8 cellular contexts compared by ENCODE assay signal in the genomic region with DNA sequence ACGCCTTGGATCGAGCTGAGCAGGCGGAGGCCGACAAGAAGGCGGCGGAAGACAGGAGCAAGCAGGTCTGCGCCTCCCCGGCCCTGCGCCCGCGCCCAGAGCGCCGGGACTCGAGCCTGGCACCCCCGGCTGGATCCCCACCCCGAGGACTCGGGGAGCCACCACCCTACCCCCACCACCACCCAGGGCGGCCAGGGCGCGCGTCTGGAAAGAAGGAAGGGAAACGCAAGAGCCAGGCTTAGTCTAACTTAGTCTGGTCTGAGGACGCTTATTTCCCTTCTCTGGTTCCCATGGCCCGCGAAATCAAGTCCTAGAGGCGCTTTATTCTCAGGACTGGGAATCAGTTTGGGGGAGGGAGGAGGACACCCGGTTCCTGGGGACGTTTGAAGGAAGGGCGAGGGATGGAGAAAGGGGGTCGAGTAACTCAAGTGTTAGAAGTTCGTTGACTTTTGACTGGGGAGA. TPM values are rescaled to one million over a fixed set of nuclear protein-coding genes. Genes with fewer than 3 reads are reported as not detected.
A peak's percentile ranks its signal among the peaks of the same experiment; 100 is the strongest.
DNase-seq lines count a peak whose midpoint lies in the region; ATAC-seq and TF ChIP-seq lines count a peak whose summit lies in the region.

No MANE protein-coding gene starts in this region.

- ATAC-seq in GM23338 (no peak), sciatic nerve (peak; percentile 5), GM18873 (IDR thresholded peaks at IDR 0.05; ENCODE audit: low FRiP score, unreplicated experiment) (no peak), HG03439 (IDR thresholded peaks at IDR 0.05; ENCODE audit: unreplicated experiment) (no peak)
- no peak for ATAC-seq in activated CD8-positive, alpha-beta T cell treated with anti-CD3 and anti-CD28 coated beads for 36 hours

- no peaks in the 10 kb centered on the region for H3K9me3 ChIP-seq in left ventricle myocardium inferior (replicated peaks)

- DNase-seq in GM23338 (ENCODE audit: low spot score), result no peak
- DNase-seq in activated CD8-positive, alpha-beta T cell treated with anti-CD3 and anti-CD28 coated beads for 36 hours, result no peak
- no peak for DNase-seq in left ventricle myocardium inferior
- DNase-seq in sciatic nerve (ENCODE audit: low spot score), result no peak
- DNase-seq in GDM1 (lab: John Stamatoyannopoulos, UW), result no peak
- DNase-seq in posterior vena cava (ENCODE audit: low spot score), result no peak

- peaks cover 19% of the 10 kb centered on the region for H3K79me2 ChIP-seq in GM23338 (replicated peaks; ENCODE audit: insufficient read depth)

- H3K9me3 Mint-ChIP-seq in GM23338, result no peaks in the 10 kb centered on the region; the same call in 2 of the 3 replicates
- no peaks in the 10 kb centered on the region for H3K9me3 Mint-ChIP-seq in activated CD8-positive, alpha-beta T cell treated with anti-CD3 and anti-CD28 coated beads for 36 hours

- peaks cover 48% of the 10 kb centered on the region for H3K36me3 Mint-ChIP-seq in GM23338 (ENCODE audit: low read depth)
- no peaks in the 10 kb centered on the region for H3K36me3 Mint-ChIP-seq in activated CD8-positive, alpha-beta T cell treated with anti-CD3 and anti-CD28 coated beads for 36 hours (ENCODE audit: low read depth)

- peak overlapping the region; percentile 85 for H3K4me3 ChIP-seq in GM23338
- peak overlapping the region; percentile 83 for H3K4me3 ChIP-seq in left ventricle myocardium inferior

- CTCF ChIA-PET in activated CD8-positive, alpha-beta T cell treated with anti-CD3 and anti-CD28 coated beads for 36 hours (lab: Charles Lee), result interaction anchor here (0.6 to 0.8 kb wide), 2 partner anchors 51 to 82 kb away, joined by 3 read pairs; no protein-coding TSS in a partner anchor

- peak overlapping the region; percentile 87 for H3K27ac ChIP-seq in GM23338 (ENCODE audit: low read depth)
- peak overlapping the region; percentile 99 for H3K27ac ChIP-seq in left ventricle myocardium inferior (replicated peaks)

- peak overlapping the region; percentile 93 for H3K27ac Mint-ChIP-seq in GM23338
- no peak overlapping the region for H3K27ac Mint-ChIP-seq in activated CD8-positive, alpha-beta T cell treated with anti-CD3 and anti-CD28 coated beads for 36 hours

- H3K27me3 Mint-ChIP-seq in GM23338 (ENCODE audit: insufficient read depth, low read depth, poor library complexity), result peaks cover 34% of the 10 kb centered on the region
- H3K27me3 Mint-ChIP-seq in activated CD8-positive, alpha-beta T cell treated with anti-CD3 and anti-CD28 coated beads for 36 hours, result peaks cover 59% of the 10 kb centered on the region

- H3K27me3 ChIP-seq in GM23338 (ENCODE audit: insufficient read depth) (0 out of 2 replicates have a peak, but pooled peaks cover 6% of the 10 kb centered on the region), left ventricle myocardium inferior (ENCODE audit: low read depth) (peaks cover 18% of the 10 kb centered on the region)

- peaks cover 59% of the 10 kb centered on the region for H3K4me1 Mint-ChIP-seq in GM23338
- peaks cover 4% of the 10 kb centered on the region for H3K4me1 Mint-ChIP-seq in activated CD8-positive, alpha-beta T cell treated with anti-CD3 and anti-CD28 coated beads for 36 hours (ENCODE audit: low read depth)

- H4K20me1 ChIP-seq in GM23338 (replicated peaks; ENCODE audit: insufficient read depth), result peaks cover 6% of the 10 kb centered on the region; the same call in 1 of the 2 replicates

- H3K4me3 Mint-ChIP-seq in GM23338, result peak overlapping the region; percentile 98
- H3K4me3 Mint-ChIP-seq in activated CD8-positive, alpha-beta T cell treated with anti-CD3 and anti-CD28 coated beads for 36 hours, result peak overlapping the region; percentile 24

- H3K36me3 ChIP-seq in GM23338 (ENCODE audit: insufficient read depth) (peaks cover 18% of the 10 kb centered on the region; the same call in 1 of the 2 replicates), left ventricle myocardium inferior (peaks cover 41% of the 10 kb centered on the region)

- TF ChIP-seq CTCF in GM23338 (conservative IDR thresholded peaks at IDR 0.05; ENCODE audit: low read depth in 2 of 2) (no peak), left ventricle myocardium inferior (IDR thresholded peaks at IDR 0.05; ENCODE audit: borderline replicate concordance) (no peak)
- TF ChIP-seq CTCF in activated CD8-positive, alpha-beta T cell treated with anti-CD3 and anti-CD28 coated beads for 36 hours (IDR thresholded peaks at IDR 0.05), result no peak

- H3K4me1 ChIP-seq in GM23338 (ENCODE audit: insufficient read depth) (peaks cover 44% of the 10 kb centered on the region), left ventricle myocardium inferior (peaks cover 71% of the 10 kb centered on the region)

- no peaks in the 10 kb centered on the region for H3K9me2 ChIP-seq in GM23338 (ENCODE audit: insufficient read depth)

- H2AFZ ChIP-seq in GM23338, result no peak overlapping the region

- peak overlapping the region; percentile 93 for H3K4me2 ChIP-seq in GM23338

- intact Hi-C loops in activated CD8-positive, alpha-beta T cell treated with anti-CD3 and anti-CD28 coated beads for 36 hours (cut with micrococcal nuclease), result no loop called here
- intact Hi-C loops in left ventricle myocardium inferior (cut with micrococcal nuclease), result loop anchor here (10.0 kb wide), 1 partner anchor 198 kb away; no protein-coding TSS in a partner anchor
- intact Hi-C loops in sciatic nerve (cut with DNase I), result loop anchor here (10.0 kb wide), 1 partner anchor 362 kb away; no protein-coding TSS in a partner anchor
- intact Hi-C loops in posterior vena cava (cut with DNase I), result loop anchor here in 1 of 2 donors (5.0 kb wide), 1 partner anchor 196 kb away; no protein-coding TSS in a partner anchor

- POLR2A ChIA-PET in activated CD8-positive, alpha-beta T cell treated with anti-CD3 and anti-CD28 coated beads for 36 hours (lab: Charles Lee), result no interaction called here

- peaks cover 22% of the 10 kb centered on the region for H3F3A ChIP-seq in GM23338 (replicated peaks; ENCODE audit: low read depth)

TF ChIP-seq in GM23338, 12 proteins besides CTCF, POLR2A, EP300 and RAD21 (continues in another document):
- no peak for TF ChIP-seq CREB1 (CRISPR knock-in tag; IDR thresholded peaks at IDR 0.05; ENCODE audit: low read depth)
- no peak for TF ChIP-seq ZNF331 (CRISPR knock-in tag; IDR thresholded peaks at IDR 0.05; ENCODE audit: low read depth)
- TF ChIP-seq JUNB (IDR thresholded peaks at IDR 0.05; ENCODE audit: unreplicated experiment), result no peak
- no peak for TF ChIP-seq EZH2 (IDR thresholded peaks at IDR 0.05; ENCODE audit: low read depth, unreplicated experiment)
- TF ChIP-seq REST (IDR thresholded peaks at IDR 0.05; ENCODE audit: unreplicated experiment), result no peak

RNA-seq across cellular contexts. Expression of gene TPM1, which starts 0.4 kb away (rescaled TPM):
- 412 and 449 TPM in 2 replicates for total RNA-seq in GM23338 (2014; rRNA removed; shearing (Covaris generic))
- polyA plus RNA-seq in GM23338 (2016; fragmentation: Nextera tagmentation; extraction: Ambion mirVana), result 913 and 929 TPM in 2 replicates
- 1 to 10 TPM; 6.0 to 6.3 TPM for total RNA-seq in activated CD8-positive, alpha-beta T cell treated with anti-CD3 and anti-CD28 coated beads for 36 hours
- total RNA-seq in left ventricle myocardium inferior, result 12,604 TPM
- total RNA-seq in sciatic nerve, result 396 TPM
- total RNA-seq in posterior vena cava, result 1,000 to 10,000 TPM; 1,343 to 1,694 TPM

Comparison
In these comparisons a context has a peak if more than half of its experiments do, and no peak if none do; other contexts are left out.
1. RNA of gene TPM1, which starts 0.4 kb away (total RNA-seq): 12,604 TPM in left ventricle myocardium inferior (single experiment), 1,343 to 1,694 TPM in posterior vena cava, 412 to 449 TPM in GM23338 and 396 TPM in sciatic nerve (single experiment); 6.0 to 6.3 TPM in activated CD8-positive, alpha-beta T cell treated with anti-CD3 and anti-CD28 coated beads for 36 hours; every median in the first group is over 10 times any median in the second.